In the genomic region with DNA sequence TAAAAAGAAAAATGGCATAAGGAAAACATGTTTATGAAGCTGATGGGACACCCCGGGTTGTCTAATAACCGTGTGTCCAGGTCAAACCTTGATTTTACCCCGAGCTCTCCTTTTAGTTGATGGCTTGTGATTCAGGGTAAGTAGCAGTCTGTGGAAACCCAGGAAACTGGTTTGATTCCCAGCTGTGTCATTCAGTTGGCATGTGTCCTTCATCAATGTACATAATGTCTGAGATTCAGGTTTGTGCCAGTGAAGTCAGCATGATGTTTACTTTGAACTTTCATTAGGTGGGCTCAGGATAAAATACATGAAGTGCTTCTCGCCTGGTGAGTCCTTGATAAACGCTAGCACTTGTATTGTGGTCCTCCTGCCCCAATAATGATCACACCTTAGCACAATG, we compare ENCODE assay signal across 1 cellular context.
TF ChIP-seq lines count a peak whose summit lies in the region.

No MANE protein-coding gene starts in this region.

TF ChIP-seq in HepG2, 621 proteins besides CTCF, POLR2A, EP300 and RAD21:
- TF ChIP-seq, protein P1, sequence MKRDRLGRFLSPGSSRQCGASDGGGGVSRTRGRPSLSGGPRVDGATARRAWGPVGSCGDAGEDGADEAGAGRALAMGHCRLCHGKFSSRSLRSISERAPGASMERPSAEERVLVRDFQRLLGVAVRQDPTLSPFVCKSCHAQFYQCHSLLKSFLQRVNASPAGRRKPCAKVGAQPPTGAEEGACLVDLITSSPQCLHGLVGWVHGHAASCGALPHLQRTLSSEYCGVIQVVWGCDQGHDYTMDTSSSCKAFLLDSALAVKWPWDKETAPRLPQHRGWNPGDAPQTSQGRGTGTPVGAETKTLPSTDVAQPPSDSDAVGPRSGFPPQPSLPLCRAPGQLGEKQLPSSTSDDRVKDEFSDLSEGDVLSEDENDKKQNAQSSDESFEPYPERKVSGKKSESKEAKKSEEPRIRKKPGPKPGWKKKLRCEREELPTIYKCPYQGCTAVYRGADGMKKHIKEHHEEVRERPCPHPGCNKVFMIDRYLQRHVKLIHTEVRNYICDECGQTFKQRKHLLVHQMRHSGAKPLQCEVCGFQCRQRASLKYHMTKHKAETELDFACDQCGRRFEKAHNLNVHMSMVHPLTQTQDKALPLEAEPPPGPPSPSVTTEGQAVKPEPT (CRISPR knock-in tag; IDR thresholded peaks at IDR 0.05; ENCODE audit: low read depth): 0 out of 2 replicates have a peak, but pooled peaks have one; percentile 33
- TF ChIP-seq, protein P2, sequence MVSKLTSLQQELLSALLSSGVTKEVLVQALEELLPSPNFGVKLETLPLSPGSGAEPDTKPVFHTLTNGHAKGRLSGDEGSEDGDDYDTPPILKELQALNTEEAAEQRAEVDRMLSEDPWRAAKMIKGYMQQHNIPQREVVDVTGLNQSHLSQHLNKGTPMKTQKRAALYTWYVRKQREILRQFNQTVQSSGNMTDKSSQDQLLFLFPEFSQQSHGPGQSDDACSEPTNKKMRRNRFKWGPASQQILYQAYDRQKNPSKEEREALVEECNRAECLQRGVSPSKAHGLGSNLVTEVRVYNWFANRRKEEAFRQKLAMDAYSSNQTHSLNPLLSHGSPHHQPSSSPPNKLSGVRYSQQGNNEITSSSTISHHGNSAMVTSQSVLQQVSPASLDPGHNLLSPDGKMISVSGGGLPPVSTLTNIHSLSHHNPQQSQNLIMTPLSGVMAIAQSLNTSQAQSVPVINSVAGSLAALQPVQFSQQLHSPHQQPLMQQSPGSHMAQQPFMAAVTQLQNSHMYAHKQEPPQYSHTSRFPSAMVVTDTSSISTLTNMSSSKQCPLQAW (CRISPR knock-in tag; IDR thresholded peaks at IDR 0.05): no peak
- no peak for TF ChIP-seq ZSCAN30 (CRISPR knock-in tag; IDR thresholded peaks at IDR 0.05)
- no peak for TF ChIP-seq FOXK2 (IDR thresholded peaks at IDR 0.05)
- TF ChIP-seq ZBTB42 (CRISPR knock-in tag; IDR thresholded peaks at IDR 0.05): no peak
- TF ChIP-seq, protein P3, sequence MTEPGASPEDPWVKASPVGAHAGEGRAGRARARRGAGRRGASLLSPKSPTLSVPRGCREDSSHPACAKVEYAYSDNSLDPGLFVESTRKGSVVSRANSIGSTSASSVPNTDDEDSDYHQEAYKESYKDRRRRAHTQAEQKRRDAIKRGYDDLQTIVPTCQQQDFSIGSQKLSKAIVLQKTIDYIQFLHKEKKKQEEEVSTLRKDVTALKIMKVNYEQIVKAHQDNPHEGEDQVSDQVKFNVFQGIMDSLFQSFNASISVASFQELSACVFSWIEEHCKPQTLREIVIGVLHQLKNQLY (CRISPR knock-in tag; IDR thresholded peaks at IDR 0.05): no peak
- no peak for TF ChIP-seq ZNF891 (CRISPR knock-in tag; IDR thresholded peaks at IDR 0.05)
- TF ChIP-seq, protein P4, sequence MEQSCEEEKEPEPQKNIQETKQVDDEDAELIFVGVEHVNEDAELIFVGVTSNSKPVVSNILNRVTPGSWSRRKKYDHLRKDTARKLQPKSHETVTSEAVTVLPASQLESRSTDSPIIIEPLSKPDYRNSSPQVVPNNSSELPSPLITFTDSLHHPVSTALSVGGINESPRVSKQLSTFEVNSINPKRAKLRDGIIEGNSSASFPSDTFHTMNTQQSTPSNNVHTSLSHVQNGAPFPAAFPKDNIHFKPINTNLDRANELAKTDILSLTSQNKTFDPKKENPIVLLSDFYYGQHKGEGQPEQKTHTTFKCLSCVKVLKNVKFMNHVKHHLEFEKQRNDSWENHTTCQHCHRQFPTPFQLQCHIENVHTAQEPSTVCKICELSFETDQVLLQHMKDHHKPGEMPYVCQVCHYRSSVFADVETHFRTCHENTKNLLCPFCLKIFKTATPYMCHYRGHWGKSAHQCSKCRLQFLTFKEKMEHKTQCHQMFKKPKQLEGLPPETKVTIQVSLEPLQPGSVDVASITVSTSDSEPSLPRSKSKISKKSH (CRISPR knock-in tag; IDR thresholded peaks at IDR 0.05; ENCODE audit: borderline replicate concordance): no peak
